Comparison of ENCODE assay signal across 1 cellular context in the genomic region with DNA sequence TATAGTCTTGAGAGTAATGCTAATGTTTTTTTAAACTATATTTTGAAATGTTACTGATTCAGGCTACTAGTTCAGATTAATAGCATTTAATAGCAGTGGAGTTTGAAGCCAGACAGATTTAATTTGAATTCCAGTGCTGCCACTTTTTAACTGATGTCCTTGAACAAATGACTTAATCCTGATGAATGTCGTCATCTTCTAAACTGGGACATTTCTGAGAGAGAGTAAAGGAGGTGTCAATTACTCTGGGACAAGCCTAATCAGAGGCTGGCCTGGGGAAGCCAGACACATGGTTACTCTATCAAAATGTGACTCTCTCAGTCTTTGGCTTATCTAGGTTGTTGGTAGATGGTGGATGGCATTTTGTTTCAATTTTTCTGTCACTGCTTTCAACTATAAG.
TF ChIP-seq lines count a peak whose summit lies in the region.

No MANE protein-coding gene starts in this region.

TF ChIP-seq in SK-N-SH, 30 proteins besides CTCF, POLR2A, EP300 and RAD21 (continued from another document):
- TF ChIP-seq, protein P1, sequence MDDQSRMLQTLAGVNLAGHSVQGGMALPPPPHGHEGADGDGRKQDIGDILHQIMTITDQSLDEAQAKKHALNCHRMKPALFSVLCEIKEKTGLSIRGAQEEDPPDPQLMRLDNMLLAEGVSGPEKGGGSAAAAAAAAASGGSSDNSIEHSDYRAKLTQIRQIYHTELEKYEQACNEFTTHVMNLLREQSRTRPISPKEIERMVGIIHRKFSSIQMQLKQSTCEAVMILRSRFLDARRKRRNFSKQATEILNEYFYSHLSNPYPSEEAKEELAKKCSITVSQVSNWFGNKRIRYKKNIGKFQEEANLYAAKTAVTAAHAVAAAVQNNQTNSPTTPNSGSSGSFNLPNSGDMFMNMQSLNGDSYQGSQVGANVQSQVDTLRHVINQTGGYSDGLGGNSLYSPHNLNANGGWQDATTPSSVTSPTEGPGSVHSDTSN (IDR thresholded peaks at IDR 0.05), result peak; percentile 29; the same call in 1 of the 2 replicates
